12 cellular contexts compared by ENCODE assay signal in genomic region chr10:45460235-45460878, GRCh38.
DNase-seq lines count a peak whose midpoint lies in the region; ATAC-seq and FAIRE-seq lines count a peak whose summit lies in the region.
"Had no signal": no experiment of that assay in that cellular context is flagged by ENCODE, and none has a peak within 500 bp of the region (broad histone marks: within the 10 kb centered on the region; RNA-seq: fewer than 3 reads in every experiment).

No MANE protein-coding gene starts in this region.

- DNase-seq in CD1c-positive myeloid dendritic cell (ENCODE audit: extremely low spot score), result peak; percentile 85
- DNase-seq in MV-4-11 (lab: John Stamatoyannopoulos, UW), result peak; percentile 71
- no peak for DNase-seq in amygdala (lab: John Stamatoyannopoulos, UW)
- DNase-seq in NCI-H1436 treated with DMSO at 0.1 percent for 48 hours (lab: John Stamatoyannopoulos, UW), result no peak
- DNase-seq in RCC 7860 (ENCODE audit: low spot score), result no peak
- DNase-seq in stimulated activated CD4-positive, alpha-beta T cell treated with anti-CD3 and anti-CD28 coated beads, Interleukin-15, amount 100 ng/mL, for 24 hours, result no peak
- DNase-seq: activated naive CD8-positive, alpha-beta T cell treated with anti-CD3 and anti-CD28 coated beads, Interleukin-2, amount 50 U/mL, for 24 hours; GM23248; NCI-H1694 treated with DMSO at 0.1 percent for 48 hours; testis had no signal

- peak; percentile 51 for ATAC-seq in GM19351 (IDR thresholded peaks at IDR 0.05; ENCODE audit: unreplicated experiment)
- ATAC-seq in HG02943 (IDR thresholded peaks at IDR 0.05; ENCODE audit: low read depth, unreplicated experiment), result peak; percentile 40

- no peak for FAIRE-seq in RCC 7860 (lab: Jason Lieb, UNC)

Comparison
In these comparisons a context has a peak if more than half of its experiments do, and no peak if none do; other contexts are left out.
1. DNase-seq: peak in CD1c-positive myeloid dendritic cell (single experiment) and MV-4-11 (single experiment); none in amygdala (0 of 56), NCI-H1436 treated with DMSO at 0.1 percent for 48 hours (single experiment), RCC 7860 (single experiment) and stimulated activated CD4-positive, alpha-beta T cell treated with anti-CD3 and anti-CD28 coated beads, Interleukin-15, amount 100 ng/mL, for 24 hours (single experiment).